ENCODE assay signal across 18 cellular contexts in the genomic region with DNA sequence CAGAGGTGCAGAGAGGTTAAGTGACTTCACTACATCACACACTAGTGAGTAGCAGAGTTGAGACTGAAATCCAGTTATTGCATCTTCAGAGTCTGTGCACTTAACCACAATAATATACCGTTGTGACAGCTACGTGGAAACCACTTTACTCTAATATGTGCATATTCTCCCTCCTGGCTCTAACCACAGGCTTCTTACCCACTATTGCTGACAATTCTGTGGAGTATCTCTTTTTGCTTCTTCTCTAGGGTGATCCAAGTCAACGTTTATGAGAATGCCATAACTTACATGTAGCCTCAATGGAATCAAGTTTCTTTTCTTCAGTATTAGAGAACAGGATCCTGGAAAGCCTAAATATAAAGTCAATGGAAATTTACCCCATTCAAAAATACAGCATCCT.
A peak's percentile ranks its signal among the peaks of the same experiment; 100 is the strongest.
DNase-seq lines count a peak whose midpoint lies in the region; ATAC-seq and TF ChIP-seq lines count a peak whose summit lies in the region.
"Had no signal": no experiment of that assay in that cellular context is flagged by ENCODE, and none has a peak within 500 bp of the region (broad histone marks: within the 10 kb centered on the region; RNA-seq: fewer than 3 reads in every experiment).

No MANE protein-coding gene starts in this region.

- TF ChIP-seq CTCF in osteoblast (IDR thresholded peaks at IDR 0.05; ENCODE audit: extremely low read depth, low read depth, low read length) = no peak

- H4K20me1 ChIP-seq in osteoblast (ENCODE audit: insufficient read depth, low read length) = no peaks in the 10 kb centered on the region

- peak overlapping the region; percentile 88 for H3K27ac ChIP-seq in osteoblast (ENCODE audit: low read depth, low read length)
- no peak overlapping the region for H3K27ac ChIP-seq in substantia nigra (ENCODE audit: low read depth, low read length, poor library complexity, severe bottlenecking)
- H3K27ac ChIP-seq: A549, RWPE1 had no signal

- no peak overlapping the region for H2AFZ ChIP-seq in osteoblast (ENCODE audit: low read length)

- H3K4me1 ChIP-seq in osteoblast (ENCODE audit: insufficient read depth, low read length) = peaks cover 58% of the 10 kb centered on the region
- H3K4me1 ChIP-seq: A549, Caco-2 had no signal

- H3K4me3 ChIP-seq in osteoblast (ENCODE audit: insufficient read depth, low read length) = no peak overlapping the region
- H3K4me3 ChIP-seq: A549 had no signal

- ATAC-seq in GM19328 (IDR thresholded peaks at IDR 0.05; ENCODE audit: unreplicated experiment) = no peak
- ATAC-seq: A549 had no signal

- H3K36me3 ChIP-seq in osteoblast (ENCODE audit: insufficient read depth, low read length) = no peaks in the 10 kb centered on the region

- peak overlapping the region; percentile 74 for H3K4me2 ChIP-seq in osteoblast (ENCODE audit: insufficient read depth, low read length)
- H3K4me2 ChIP-seq: A549 had no signal

- peak; percentile 7 for DNase-seq in A172 (ENCODE audit: low spot score)
- peak; percentile 48 for DNase-seq in HCEC 1CT
- peak; percentile 33 for DNase-seq in amniotic epithelial cell (ENCODE audit: low read depth)
- no peak for DNase-seq in osteoblast (ENCODE audit: insufficient read length, low spot score, missing footprints)
- DNase-seq in cerebellar nuclear complex (lab: John Stamatoyannopoulos, UW) = no peak
- DNase-seq in substantia nigra (lab: John Stamatoyannopoulos, UW) = no peak
- no peak for DNase-seq in NCI-H69 (lab: John Stamatoyannopoulos, UW)
- DNase-seq: Caco-2; CD4-positive, CD25-positive, alpha-beta regulatory T cell; DMS153; Kasumi-1; NCI-H1417; NCI-H187 treated with DMSO at 0.1 percent for 48 hours; NCI-H526 treated with DMSO at 0.1 percent for 48 hours; NK-92 treated with Interleukin-12 subunit alpha and Interleukin-12 subunit beta, amount 100 ng/mL, for 24 hours had no signal

- no peaks in the 10 kb centered on the region for H3K79me2 ChIP-seq in osteoblast (ENCODE audit: insufficient read depth, low read length)

- H3K9me3 ChIP-seq in osteoblast (ENCODE audit: low read depth, low read length) = no peaks in the 10 kb centered on the region
- H3K9me3 ChIP-seq: A549 had no signal

- no peaks in the 10 kb centered on the region for H3K27me3 ChIP-seq in osteoblast (ENCODE audit: insufficient read depth, low read length)

Comparison
In these comparisons a context has a peak if more than half of its experiments do, and no peak if none do; other contexts are left out.
1. DNase-seq: peak in A172 (single experiment), HCEC 1CT (single experiment) and amniotic epithelial cell (single experiment); none in osteoblast (single experiment), cerebellar nuclear complex (0 of 2), substantia nigra (0 of 49) and NCI-H69 (single experiment).